ENCODE assay signal across 16 cellular contexts in genomic region chr5:121748690-121749089, GRCh38.
DNase-seq lines count a peak whose midpoint lies in the region; ATAC-seq and TF ChIP-seq lines count a peak whose summit lies in the region.
"Had no signal": no experiment of that assay in that cellular context is flagged by ENCODE, and none has a peak within 500 bp of the region (broad histone marks: within the 10 kb centered on the region; RNA-seq: fewer than 3 reads in every experiment).

No MANE protein-coding gene starts in this region.

- TF ChIP-seq EP300 in suprapubic skin (IDR thresholded peaks at IDR 0.05), result no peak

- peaks cover 0 to 3% of the 10 kb centered on the region in 2 donors for H3K9me3 Mint-ChIP-seq in activated T-cell treated with anti-CD3 and anti-CD28 coated beads, Interleukin-2, amount 50 U/mL, for 72 hours
- H3K9me3 Mint-ChIP-seq: CD4-positive, alpha-beta T cell had no signal

- no peaks in the 10 kb centered on the region for H3K79me2 ChIP-seq in smooth muscle cell (ENCODE audit: low read depth)

- no peak overlapping the region for H3K4me3 Mint-ChIP-seq in activated T-cell treated with anti-CD3 and anti-CD28 coated beads, Interleukin-2, amount 50 U/mL, for 72 hours
- H3K4me3 Mint-ChIP-seq: CD4-positive, alpha-beta T cell had no signal

- H3K4me2 ChIP-seq in smooth muscle cell, result no peak overlapping the region

- no peak overlapping the region for H3K9ac ChIP-seq in smooth muscle cell (ENCODE audit: low read depth)
- H3K9ac ChIP-seq: GM23248 had no signal

- H3K36me3 ChIP-seq in cardiac muscle cell (no peaks in the 10 kb centered on the region), right atrium auricular region (no peaks in the 10 kb centered on the region), smooth muscle cell (ENCODE audit: low read depth) (no peaks in the 10 kb centered on the region), suprapubic skin (no peaks in the 10 kb centered on the region)
- H3K36me3 ChIP-seq: BE2C had no signal

- H3K27ac Mint-ChIP-seq in activated T-cell treated with anti-CD3 and anti-CD28 coated beads, Interleukin-2, amount 50 U/mL, for 72 hours, result no peak overlapping the region
- H3K27ac Mint-ChIP-seq: CD4-positive, alpha-beta T cell had no signal

- no peak for TF ChIP-seq CTCF in cardiac muscle cell (IDR thresholded peaks at IDR 0.05; ENCODE audit: low read depth, low read length)
- TF ChIP-seq CTCF in right atrium auricular region (IDR thresholded peaks at IDR 0.05), result no peak
- no peak for TF ChIP-seq CTCF in smooth muscle cell (IDR thresholded peaks at IDR 0.05; ENCODE audit: borderline replicate concordance, insufficient read depth, poor library complexity, severe bottlenecking)
- no peak for TF ChIP-seq CTCF in suprapubic skin (IDR thresholded peaks at IDR 0.05)

- H3K27me3 ChIP-seq in cardiac muscle cell, result no peaks in the 10 kb centered on the region
- H3K27me3 ChIP-seq in right atrium auricular region, result no peaks in the 10 kb centered on the region
- H3K27me3 ChIP-seq in smooth muscle cell (ENCODE audit: low read depth), result no peaks in the 10 kb centered on the region
- no peaks in the 10 kb centered on the region for H3K27me3 ChIP-seq in suprapubic skin
- H3K27me3 ChIP-seq: BE2C had no signal

- H3K9me3 ChIP-seq in cardiac muscle cell (ENCODE audit: low read depth) (no peaks in the 10 kb centered on the region), right atrium auricular region (no peaks in the 10 kb centered on the region), smooth muscle cell (replicated peaks; ENCODE audit: low read depth) (no peaks in the 10 kb centered on the region), suprapubic skin (no peaks in the 10 kb centered on the region)
- H3K9me3 ChIP-seq: BE2C had no signal

- no peak for TF ChIP-seq POLR2A in suprapubic skin (IDR thresholded peaks at IDR 0.05)

- peak; percentile 100 for ATAC-seq in left ventricle myocardium superior
- ATAC-seq in activated T-cell treated with anti-CD3 and anti-CD28 coated beads, Interleukin-2, amount 50 U/mL, for 72 hours (replicated peaks in 1 of 2), result no peak
- ATAC-seq: HCT116 had no signal

- no peak overlapping the region for H3K4me3 ChIP-seq in cardiac muscle cell
- H3K4me3 ChIP-seq in right atrium auricular region, result no peak overlapping the region
- H3K4me3 ChIP-seq in smooth muscle cell, result no peak overlapping the region
- H3K4me3 ChIP-seq in suprapubic skin, result no peak overlapping the region
- H3K4me3 ChIP-seq: GM23248 had no signal

- H3K4me1 ChIP-seq in cardiac muscle cell (ENCODE audit: low read depth), result peaks cover 7% of the 10 kb centered on the region
- no peaks in the 10 kb centered on the region for H3K4me1 ChIP-seq in right atrium auricular region
- H3K4me1 ChIP-seq in smooth muscle cell (ENCODE audit: low read depth), result no peaks in the 10 kb centered on the region
- no peaks in the 10 kb centered on the region for H3K4me1 ChIP-seq in suprapubic skin
- H3K4me1 ChIP-seq: BE2C had no signal

- DNase-seq in cardiac muscle cell (ENCODE audit: low read depth in 1 of 2, low spot score in 1 of 2) (peak in 1 of 2 donors; percentile 80), right atrium auricular region (ENCODE audit: low spot score) (no peak), NCI-H774 (lab: John Stamatoyannopoulos, UW) (peak; percentile 22), left ventricle myocardium superior (peak; percentile 26), smooth muscle cell (lab: John Stamatoyannopoulos, UW; ENCODE audit: unreplicated experiment) (no peak), iPS-NIHi11 (ENCODE audit: low spot score) (no peak), suprapubic skin (ENCODE audit: low spot score in 2 of 2) (no peak)
- no peak for DNase-seq in activated T-cell treated with anti-CD3 and anti-CD28 coated beads, Interleukin-2, amount 50 U/mL, for 72 hours
- DNase-seq: BE2C; CD4-positive, alpha-beta T cell; DMS79 treated with DMSO at 0.1 percent for 48 hours; GDM1; GM23248; NCI-H345; NCI-H526 had no signal

- H3K4me1 Mint-ChIP-seq in activated T-cell treated with anti-CD3 and anti-CD28 coated beads, Interleukin-2, amount 50 U/mL, for 72 hours (ENCODE audit: low read depth), result no peaks in the 10 kb centered on the region

- intact Hi-C loops in left ventricle myocardium superior (cut with micrococcal nuclease), result no loop called here

- peak overlapping the region; percentile 23 for H2AFZ ChIP-seq in smooth muscle cell (ENCODE audit: low read depth)
- H2AFZ ChIP-seq: GM23248 had no signal

- H3F3A ChIP-seq in smooth muscle cell (ENCODE audit: low read depth), result no peaks in the 10 kb centered on the region

- no peaks in the 10 kb centered on the region for H3K36me3 Mint-ChIP-seq in activated T-cell treated with anti-CD3 and anti-CD28 coated beads, Interleukin-2, amount 50 U/mL, for 72 hours (ENCODE audit: insufficient read depth in 2 of 2)

- H4K20me1 ChIP-seq in smooth muscle cell (ENCODE audit: low read depth), result no peaks in the 10 kb centered on the region

- H3K27ac ChIP-seq in cardiac muscle cell, result peak overlapping the region; percentile 29
- no peak overlapping the region for H3K27ac ChIP-seq in right atrium auricular region
- no peak overlapping the region for H3K27ac ChIP-seq in smooth muscle cell (ENCODE audit: low read depth)
- H3K27ac ChIP-seq in suprapubic skin, result no peak overlapping the region
- H3K27ac ChIP-seq: GM23248 had no signal

- no peaks in the 10 kb centered on the region for H3K27me3 Mint-ChIP-seq in activated T-cell treated with anti-CD3 and anti-CD28 coated beads, Interleukin-2, amount 50 U/mL, for 72 hours (ENCODE audit: low read depth)
- H3K27me3 Mint-ChIP-seq: CD4-positive, alpha-beta T cell had no signal

Comparison
In these comparisons a context has a peak if more than half of its experiments do, and no peak if none do; other contexts are left out.
1. DNase-seq: peak in NCI-H774 (single experiment) and left ventricle myocardium superior (single experiment); none in right atrium auricular region (single experiment), smooth muscle cell (single experiment), iPS-NIHi11 (single experiment), activated T-cell treated with anti-CD3 and anti-CD28 coated beads, Interleukin-2, amount 50 U/mL, for 72 hours (0 of 2) and suprapubic skin (0 of 2).